In genomic region chr22:24178502-24179440, GRCh38 we compare ENCODE assay signal across 12 cellular contexts. TPM values are rescaled to one million over a fixed set of nuclear protein-coding genes. Genes with fewer than 3 reads are reported as not detected.
A peak's percentile ranks its signal among the peaks of the same experiment; 100 is the strongest.
DNase-seq lines count a peak whose midpoint lies in the region; ATAC-seq and TF ChIP-seq lines count a peak whose summit lies in the region.
"Had no signal": no experiment of that assay in that cellular context is flagged by ENCODE, and none has a peak within 500 bp of the region (broad histone marks: within the 10 kb centered on the region; RNA-seq: fewer than 3 reads in every experiment).

No MANE protein-coding gene starts in this region.

- peak; percentile 30 for ATAC-seq in CD8-positive, alpha-beta T cell
- no peak for ATAC-seq in lower lobe of right lung
- ATAC-seq in HG03565 (IDR thresholded peaks at IDR 0.05; ENCODE audit: unreplicated experiment) = no peak
- ATAC-seq in GM19351 (IDR thresholded peaks at IDR 0.05; ENCODE audit: unreplicated experiment) = no peak
- ATAC-seq: heart left ventricle, T-helper 17 cell had no signal

- no peak for TF ChIP-seq CTCF in CD8-positive, alpha-beta T cell (IDR thresholded peaks at IDR 0.05)
- TF ChIP-seq CTCF in HFF-Myc (IDR thresholded peaks at IDR 0.05; ENCODE audit: low read depth, low read length, missing control alignments) = peak; percentile 52
- TF ChIP-seq CTCF in ascending aorta (IDR thresholded peaks at IDR 0.05) = peak; percentile 6 to 19 (median 10)
- peak; percentile 12 for TF ChIP-seq CTCF in lower lobe of right lung (IDR thresholded peaks at IDR 0.05)

- DNase-seq in CD8-positive, alpha-beta T cell = peak in 1 of 7 experiments; percentile 18
- DNase-seq in HFF-Myc (ENCODE audit: extremely low read depth, low read depth) (no peak), ascending aorta (ENCODE audit: low spot score in 2 of 2) (no peak), lower lobe of right lung (no peak), islet precursor cell (no peak)
- no peak for DNase-seq in NK-92 treated with Interleukin-12 subunit alpha and Interleukin-12 subunit beta, amount 100 ng/mL, for 24 hours (lab: John Stamatoyannopoulos, UW)
- DNase-seq: T-helper 17 cell had no signal

- H3K36me3 ChIP-seq in CD8-positive, alpha-beta T cell (ENCODE audit: insufficient read depth, low read length) = peaks cover 26% of the 10 kb centered on the region
- H3K36me3 ChIP-seq in ascending aorta (peaks cover 1 to 10% of the 10 kb centered on the region in 2 donors), lower lobe of right lung (peaks cover 46% of the 10 kb centered on the region)
- H3K36me3 ChIP-seq: HAP-1 had no signal

- H3K4me3 ChIP-seq in CD8-positive, alpha-beta T cell (ENCODE audit: low read depth, low read length) = no peak overlapping the region
- H3K4me3 ChIP-seq in HFF-Myc (replicated peaks; ENCODE audit: low read depth, low read length) = no peak overlapping the region
- H3K4me3 ChIP-seq in ascending aorta = no peak overlapping the region
- no peak overlapping the region for H3K4me3 ChIP-seq in lower lobe of right lung
- H3K4me3 ChIP-seq: HAP-1, heart left ventricle had no signal

- no peaks in the 10 kb centered on the region for H3K27me3 ChIP-seq in CD8-positive, alpha-beta T cell (ENCODE audit: insufficient read depth, low read length)
- H3K27me3 ChIP-seq in ascending aorta (no peaks in the 10 kb centered on the region), lower lobe of right lung (ENCODE audit: low read depth) (no peaks in the 10 kb centered on the region)
- H3K27me3 ChIP-seq: heart left ventricle had no signal

- POLR2A ChIA-PET in CD8-positive, alpha-beta T cell (lab: Charles Lee) = interaction anchor here (1.3 to 1.7 kb wide), 2 partner anchors 25 to 45 kb away, joined by 4 to 7 read pairs; no protein-coding TSS in a partner anchor

- no peaks in the 10 kb centered on the region for H3K9me3 Mint-ChIP-seq in CD8-positive, alpha-beta T cell

- no peaks in the 10 kb centered on the region for H3K27me3 Mint-ChIP-seq in CD8-positive, alpha-beta T cell (ENCODE audit: low read depth)
- H3K27me3 Mint-ChIP-seq: T-helper 17 cell had no signal

- no peak overlapping the region for H3K4me3 Mint-ChIP-seq in CD8-positive, alpha-beta T cell
- H3K4me3 Mint-ChIP-seq: T-helper 17 cell had no signal

- no peaks in the 10 kb centered on the region for H3K4me1 ChIP-seq in CD8-positive, alpha-beta T cell (ENCODE audit: insufficient read depth, low read length)
- H3K4me1 ChIP-seq in ascending aorta (peaks cover 18 to 69% of the 10 kb centered on the region in 2 donors), lower lobe of right lung (peaks cover 16% of the 10 kb centered on the region)
- H3K4me1 ChIP-seq: HAP-1, parathyroid adenoma had no signal

- peaks cover 9% of the 10 kb centered on the region for H3K4me1 Mint-ChIP-seq in CD8-positive, alpha-beta T cell (ENCODE audit: low read depth)
- H3K4me1 Mint-ChIP-seq: T-helper 17 cell had no signal

- CTCF ChIA-PET in CD8-positive, alpha-beta T cell (lab: Charles Lee) = interaction anchor here (1.0 to 13.0 kb wide), 6 partner anchors 12 to 53 kb away, joined by 3 to 242 read pairs (median 6); no protein-coding TSS in a partner anchor

- intact Hi-C loops in CD8-positive, alpha-beta T cell (cut with DNase I, micrococcal nuclease) = loop anchor here in 1 of 2 experiments (5.0 kb wide), 1 partner anchor 221 kb away; no protein-coding TSS in a partner anchor
- intact Hi-C loops in ascending aorta (cut with DNase I) (loop anchor here (5.0 to 10.0 kb wide), 3 partner anchors 116 to 221 kb away; partner anchors contain the start of gene CABIN1), lower lobe of right lung (cut with DNase I) (no loop called here)

- H3K36me3 Mint-ChIP-seq in CD8-positive, alpha-beta T cell = peaks cover 38% of the 10 kb centered on the region

- peak overlapping the region; percentile 37 for H3K27ac Mint-ChIP-seq in CD8-positive, alpha-beta T cell
- H3K27ac Mint-ChIP-seq: T-helper 17 cell had no signal

- no peak overlapping the region for H3K27ac ChIP-seq in CD8-positive, alpha-beta T cell (ENCODE audit: low read depth, low read length)
- H3K27ac ChIP-seq in ascending aorta (peak overlapping the region; percentile 84 to 92), lower lobe of right lung (no peak overlapping the region)
- H3K27ac ChIP-seq: parathyroid adenoma had no signal

- H3K9me3 ChIP-seq in CD8-positive, alpha-beta T cell (ENCODE audit: low read length) = no peaks in the 10 kb centered on the region
- no peaks in the 10 kb centered on the region for H3K9me3 ChIP-seq in ascending aorta
- no peaks in the 10 kb centered on the region for H3K9me3 ChIP-seq in lower lobe of right lung
- H3K9me3 ChIP-seq: HAP-1, heart left ventricle had no signal

RNA-seq across cellular contexts. Expression of gene SUSD2, which starts 2.5 kb away (rescaled TPM):
- 1 to 10 TPM; 1.2 TPM for total RNA-seq in CD8-positive, alpha-beta T cell
- total RNA-seq in ascending aorta (51.0 TPM), lower lobe of right lung (200 TPM)

Comparison
In these comparisons a context has a peak if more than half of its experiments do, and no peak if none do; other contexts are left out.
1. H3K27ac ChIP-seq: peak in ascending aorta (2 of 2); none in CD8-positive, alpha-beta T cell (single experiment) and lower lobe of right lung (single experiment).
2. RNA of gene SUSD2, which starts 2.5 kb away (total RNA-seq): 200 TPM in lower lobe of right lung (single experiment) and 51.0 TPM in ascending aorta (single experiment); 1.2 TPM in CD8-positive, alpha-beta T cell; every median in the first group is over 10 times any median in the second.